In genomic region chr1:82226198-82226505, GRCh38 we compare ENCODE assay signal across 16 cellular contexts.
DNase-seq lines count a peak whose midpoint lies in the region; ATAC-seq, FAIRE-seq and TF ChIP-seq lines count a peak whose summit lies in the region.
"Had no signal": no experiment of that assay in that cellular context is flagged by ENCODE, and none has a peak within 500 bp of the region (broad histone marks: within the 10 kb centered on the region; RNA-seq: fewer than 3 reads in every experiment).

No MANE protein-coding gene starts in this region.

- 0 out of 2 replicates have a peak overlapping the region, but pooled peaks have one; percentile 14 for H3K27ac ChIP-seq in HL-60 (replicated peaks)
- H3K27ac ChIP-seq: C4-2B, psoas muscle had no signal

- intact Hi-C loops in left ventricle myocardium superior (cut with micrococcal nuclease) (no loop called here), sciatic nerve (cut with DNase I) (no loop called here)

- ATAC-seq in left ventricle myocardium superior (no peak), sciatic nerve (no peak)
- ATAC-seq: psoas muscle, SK-N-SH treated with all-trans-retinoic acid at 6 μM for 48 hours had no signal

- peak; percentile 93 for DNase-seq in DMS153 treated with DMSO at 0.1 percent for 48 hours (lab: John Stamatoyannopoulos, UW; ENCODE audit: unreplicated experiment)
- DNase-seq in HL-60 (ENCODE audit: low read depth in 1 of 2, low spot score in 1 of 2): no peak
- DNase-seq in NCI-H69 (lab: John Stamatoyannopoulos, UW): peak; percentile 42
- DNase-seq in foreskin melanocyte: peak; percentile 7
- DNase-seq in frontal cortex (ENCODE audit: low spot score in 2 of 2): no peak
- no peak for DNase-seq in H7
- no peak for DNase-seq in left ventricle myocardium superior
- DNase-seq in sciatic nerve (ENCODE audit: low spot score): no peak
- DNase-seq: activated CD4-positive, alpha-beta T cell treated with anti-CD3 and anti-CD28 coated beads for 4 hours; activated gamma-delta T cell treated with Interleukin-2 at 50 U/mL for 16 hours; psoas muscle had no signal

- TF ChIP-seq CTCF in HL-60 (IDR thresholded peaks at IDR 0.05; ENCODE audit: insufficient read depth, low read length): no peak

- FAIRE-seq in frontal cortex (lab: Jason Lieb, UNC): no peak
- FAIRE-seq: colon had no signal

- H3K4me3 ChIP-seq in HL-60 (replicated peaks; ENCODE audit: insufficient read depth, low read length): no peak overlapping the region
- no peak overlapping the region for H3K4me3 ChIP-seq in H7 (ENCODE audit: insufficient read depth, low read depth, low read length)
- H3K4me3 ChIP-seq: lung, psoas muscle, tibial nerve had no signal

- no peaks in the 10 kb centered on the region for H3K36me3 ChIP-seq in H7 (replicated peaks; ENCODE audit: control insufficient read depth, insufficient read depth, low read length)
- H3K36me3 ChIP-seq: tibial nerve had no signal

- H3K27me3 ChIP-seq in HL-60 (ENCODE audit: insufficient read depth, poor library complexity, severe bottlenecking) (no peaks in the 10 kb centered on the region), H7 (ENCODE audit: control insufficient read depth, insufficient read depth, low read length) (no peaks in the 10 kb centered on the region)
- H3K27me3 ChIP-seq: tibial nerve had no signal

Comparison
In these comparisons a context has a peak if more than half of its experiments do, and no peak if none do; other contexts are left out.
1. DNase-seq: peak in DMS153 treated with DMSO at 0.1 percent for 48 hours (single experiment), NCI-H69 (single experiment) and foreskin melanocyte (single experiment); none in HL-60 (0 of 2), frontal cortex (0 of 2), H7 (single experiment), left ventricle myocardium superior (single experiment) and sciatic nerve (single experiment).